In the genomic region with DNA sequence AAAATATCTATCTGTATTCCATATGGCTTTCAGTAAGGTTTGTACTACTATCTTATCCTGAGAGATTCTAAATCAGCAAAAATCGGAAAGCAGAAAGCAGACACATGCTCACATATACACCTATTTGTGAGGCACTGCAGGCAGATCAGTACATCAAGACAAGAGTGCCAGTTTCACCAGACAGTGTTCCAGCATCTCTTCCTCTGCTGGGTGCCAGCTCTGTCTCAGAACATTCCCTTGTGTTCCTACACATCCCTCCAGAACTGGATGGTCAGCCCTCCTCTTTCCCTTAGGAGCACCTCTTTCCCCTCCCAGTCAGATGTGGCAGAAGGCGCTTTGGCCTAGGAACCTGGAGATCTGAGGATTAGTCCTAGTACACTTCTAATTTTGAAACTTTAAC, we compare ENCODE assay signal across 17 cellular contexts. TPM values are rescaled to one million over a fixed set of nuclear protein-coding genes. Genes with fewer than 3 reads are reported as not detected.
A peak's percentile ranks its signal among the peaks of the same experiment; 100 is the strongest.
DNase-seq lines count a peak whose midpoint lies in the region; ATAC-seq and TF ChIP-seq lines count a peak whose summit lies in the region.
"Had no signal": no experiment of that assay in that cellular context is flagged by ENCODE, and none has a peak within 500 bp of the region (broad histone marks: within the 10 kb centered on the region; RNA-seq: fewer than 3 reads in every experiment).

No MANE protein-coding gene starts in this region.

- H3K27me3 ChIP-seq in left ventricle myocardium inferior (ENCODE audit: low read depth) (no peaks in the 10 kb centered on the region), dorsolateral prefrontal cortex (no peaks in the 10 kb centered on the region), psoas muscle (ENCODE audit: insufficient read depth in 3 of 3, low read length in 2 of 3) (no peaks in the 10 kb centered on the region)

- CTCF ChIA-PET in RWPE1 (lab: Yijun Ruan, JAX) = interaction anchor here (0.7 kb wide), 1 partner anchor 17 kb away, joined by 3 read pairs; no protein-coding TSS in a partner anchor

- H3K27ac ChIP-seq in left ventricle myocardium inferior (replicated peaks) (peak overlapping the region; percentile 60), dorsolateral prefrontal cortex (peak overlapping the region in 55 of 59 donors; percentile 4 to 80 (median 62)), psoas muscle (peak overlapping the region; percentile 67), RWPE1 (no peak overlapping the region)

- 80 to 93% (median 83%) methylated on average over 2 of the region's 2 CpGs for WGBS in psoas muscle, 3 donors

- H3K4me1 Mint-ChIP-seq in immature natural killer cell = no peaks in the 10 kb centered on the region
- H3K4me1 Mint-ChIP-seq: B cell; CD4-positive, alpha-beta memory T cell had no signal

- H3K27me3 Mint-ChIP-seq in immature natural killer cell (ENCODE audit: low read depth in 3 of 3) = peaks cover 0 to 7% (median 2%) of the 10 kb centered on the region in 3 donors

- H3K27ac Mint-ChIP-seq in immature natural killer cell = no peak overlapping the region
- H3K27ac Mint-ChIP-seq: B cell; CD4-positive, alpha-beta memory T cell; IgD-negative memory B cell had no signal

- H3K4me1 ChIP-seq in left ventricle myocardium inferior (peaks cover 78% of the 10 kb centered on the region), psoas muscle (peaks cover 63% of the 10 kb centered on the region)

- POLR2A ChIA-PET in RWPE1 (lab: Yijun Ruan, JAX; ENCODE audit: low non-redundant PET) = no interaction called here

- intact Hi-C loops in left ventricle myocardium inferior (cut with micrococcal nuclease) (no loop called here), left cardiac atrium (cut with DNase I) (no loop called here), dorsolateral prefrontal cortex (cut with DNase I) (no loop called here), psoas muscle (cut with DNase I) (no loop called here)

- ATAC-seq in left cardiac atrium (no peak), psoas muscle (peak in 2 of 4 donors; percentile 5 to 27)

- H3K4me3 ChIP-seq in left ventricle myocardium inferior (no peak overlapping the region), dorsolateral prefrontal cortex (no peak overlapping the region), psoas muscle (no peak overlapping the region)

- H3K36me3 Mint-ChIP-seq in immature natural killer cell = no peaks in the 10 kb centered on the region
- H3K36me3 Mint-ChIP-seq: CD4-positive, alpha-beta memory T cell; IgD-negative memory B cell had no signal

- TF ChIP-seq CTCF in left ventricle myocardium inferior (IDR thresholded peaks at IDR 0.05; ENCODE audit: borderline replicate concordance) (no peak), dorsolateral prefrontal cortex (IDR thresholded peaks at IDR 0.05 in 54 of 56, conservative IDR thresholded peaks at IDR 0.05 in 2 of 56; ENCODE audit: low read depth in 1 of 56, partially characterized antibody in 56 of 56) (no peak), psoas muscle (IDR thresholded peaks at IDR 0.05) (no peak), RWPE1 (conservative IDR thresholded peaks at IDR 0.05; ENCODE audit: low read depth) (no peak)

- H3K9me3 Mint-ChIP-seq in immature natural killer cell = peaks cover 0 to 2% (median 0%) of the 10 kb centered on the region in 6 donors
- H3K9me3 Mint-ChIP-seq: CD4-positive, alpha-beta memory T cell had no signal

- H3K4me3 Mint-ChIP-seq in immature natural killer cell = no peak overlapping the region
- H3K4me3 Mint-ChIP-seq: B cell; CD4-positive, alpha-beta memory T cell; IgD-negative memory B cell had no signal

- H3K36me3 ChIP-seq in left ventricle myocardium inferior = peaks cover 12% of the 10 kb centered on the region
- H3K36me3 ChIP-seq in psoas muscle (ENCODE audit: insufficient read depth in 1 of 2, low read depth in 1 of 2) = peaks cover 0 to 48% of the 10 kb centered on the region in 2 donors

- DNase-seq in left ventricle myocardium inferior (no peak), left cardiac atrium (no peak), dorsolateral prefrontal cortex (no peak), psoas muscle (no peak), immature natural killer cell (no peak), A172 (ENCODE audit: low spot score) (no peak), RWPE1 (ENCODE audit: low spot score) (no peak)
- DNase-seq: CD4-positive, alpha-beta memory T cell; DMS79 treated with DMSO at 0.1 percent for 48 hours; GDM1; GOT3; MV-4-11; NCI-H1436; NCI-H2029 treated with DMSO at 0.1 percent for 48 hours; NCI-H510A had no signal

- H3K9me3 ChIP-seq in left ventricle myocardium inferior (replicated peaks) (peaks cover 8% of the 10 kb centered on the region), psoas muscle (no peaks in the 10 kb centered on the region)

RNA-seq across cellular contexts. Expression of a gene that starts 27.7 kb away (rescaled TPM):
- total RNA-seq in left ventricle myocardium inferior = 62.6 TPM
- 10 to 100 TPM; 31.0 to 46.9 TPM for total RNA-seq in left cardiac atrium
- 100 to 1,000 TPM in 47 of 120 experiments, 10 to 100 TPM in 73; 43.3 to 151 (median 93.9) TPM for total RNA-seq in dorsolateral prefrontal cortex
- 100 to 1,000 TPM in 2 of 4 donors, 10 to 100 TPM in 2; 49.1 to 206 (median 90.3) TPM for total RNA-seq in psoas muscle
- polyA plus RNA-seq in psoas muscle = 100 to 1,000 TPM in 1 of 3 donors, 10 to 100 TPM in 2; 27.1 to 129 (median 68.6) TPM
- polyA plus RNA-seq in immature natural killer cell = not detected
- total RNA-seq in A172 (2014; rRNA removed; shearing (Covaris generic)) = 0.43 and 43.0 TPM in 2 replicates
- total RNA-seq: B cell; CD4-positive, alpha-beta memory T cell had no signal
- polyA plus RNA-seq: CD4-positive, alpha-beta memory T cell; IgD-negative memory B cell had no signal
